8 cellular contexts compared by ENCODE assay signal in the genomic region with DNA sequence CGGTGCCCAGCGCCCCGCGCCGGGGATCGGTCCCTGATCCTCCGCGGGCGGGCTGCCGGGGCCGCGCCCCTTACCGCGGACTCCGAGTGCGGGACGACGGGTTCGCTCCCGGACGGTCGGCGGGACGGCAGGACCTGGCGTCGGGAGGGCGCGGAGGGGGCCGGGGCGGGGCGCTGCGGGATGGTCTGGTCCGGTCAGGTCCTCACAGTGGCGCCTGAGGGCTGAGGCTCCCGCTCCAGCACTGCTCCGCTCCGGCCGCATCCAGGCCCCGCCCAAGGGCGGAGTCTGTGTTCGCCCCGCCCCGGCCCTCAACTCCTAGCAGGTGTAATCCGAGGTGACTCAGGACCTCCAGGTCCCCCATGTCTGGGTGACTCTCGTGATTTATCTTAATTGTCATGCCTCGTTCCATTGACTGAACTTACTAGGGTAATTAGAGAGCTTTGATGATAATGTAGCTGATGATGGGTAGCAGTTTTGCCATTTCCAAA. TPM values are rescaled to one million over a fixed set of nuclear protein-coding genes. Genes with fewer than 3 reads are reported as not detected.
DNase-seq lines count a peak whose midpoint lies in the region; ATAC-seq and TF ChIP-seq lines count a peak whose summit lies in the region.

A gene with protein sequence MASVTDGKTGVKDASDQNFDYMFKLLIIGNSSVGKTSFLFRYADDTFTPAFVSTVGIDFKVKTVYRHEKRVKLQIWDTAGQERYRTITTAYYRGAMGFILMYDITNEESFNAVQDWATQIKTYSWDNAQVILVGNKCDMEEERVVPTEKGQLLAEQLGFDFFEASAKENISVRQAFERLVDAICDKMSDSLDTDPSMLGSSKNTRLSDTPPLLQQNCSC (minus strand): TSS at position 223 of the 488 bp plus-strand sequence. CDS start 13,583 bp downstream, outside the sequence.

- ATAC-seq in GM21360 (IDR thresholded peaks at IDR 0.05; ENCODE audit: unreplicated experiment) = peak; percentile 75
- ATAC-seq in gastrocnemius medialis = no peak
- ATAC-seq in HG02970 (IDR thresholded peaks at IDR 0.05; ENCODE audit: low FRiP score, unreplicated experiment) = no peak

- peak within 1 kb of the TSS; percentile 79 for H3K4me2 ChIP-seq in SK-N-SH

- no peak within 1 kb of the TSS for H3K27ac ChIP-seq in SK-N-SH (ENCODE audit: low read depth in 2 of 2, low read length in 1 of 2)
- H3K27ac ChIP-seq in right atrium auricular region = no peak within 1 kb of the TSS
- H3K27ac ChIP-seq in gastrocnemius medialis = no peak within 1 kb of the TSS

- no peak for TF ChIP-seq POLR2A in gastrocnemius medialis (IDR thresholded peaks at IDR 0.05)

- peaks cover 45 to 61% (median 56%) of the 10 kb centered on the region in 3 donors for H3K27me3 Mint-ChIP-seq in CD14-positive monocyte (ENCODE audit: low read depth in 3 of 3)
- peaks cover 24% of the 10 kb centered on the region for H3K27me3 Mint-ChIP-seq in activated naive CD8-positive, alpha-beta T cell

- peak within 1 kb of the TSS in 1 of 7 donors; percentile 30 for H3K27ac Mint-ChIP-seq in CD14-positive monocyte
- H3K27ac Mint-ChIP-seq in activated naive CD8-positive, alpha-beta T cell = peak within 1 kb of the TSS; percentile 2

- TF ChIP-seq EP300 in SK-N-SH (IDR thresholded peaks at IDR 0.05; ENCODE audit: borderline replicate concordance in 1 of 2, low read depth in 1 of 2, low read length in 1 of 2) = no peak

- no peak for TF ChIP-seq RAD21 in SK-N-SH (IDR thresholded peaks at IDR 0.05; ENCODE audit: low read length)

- no peaks in the 10 kb centered on the region for H3K27me3 ChIP-seq in SK-N-SH (ENCODE audit: insufficient read depth)
- peaks cover 6 to 13% of the 10 kb centered on the region in 2 donors for H3K27me3 ChIP-seq in right atrium auricular region
- H3K27me3 ChIP-seq in gastrocnemius medialis = peaks cover 38 to 42% (median 40%) of the 10 kb centered on the region in 3 donors

- H3K9me3 ChIP-seq in SK-N-SH (no peaks in the 10 kb centered on the region), right atrium auricular region (no peaks in the 10 kb centered on the region), gastrocnemius medialis (no peaks in the 10 kb centered on the region)

- H3K36me3 ChIP-seq in SK-N-SH (replicated peaks in 1 of 2; ENCODE audit: control insufficient read depth in 1 of 2, insufficient read depth in 2 of 2, low read length in 1 of 2) (peaks cover 0 to 7% of the 10 kb centered on the region in 2 experiments), right atrium auricular region (no peaks in the 10 kb centered on the region), gastrocnemius medialis (no peaks in the 10 kb centered on the region)

- intact Hi-C loops in CD14-positive monocyte (cut with micrococcal nuclease) = no loop called here
- intact Hi-C loops in gastrocnemius medialis (cut with DNase I; ENCODE audit: low total_unique reads) = no loop called here

- peak within 1 kb of the TSS; percentile 63 to 89 for H3K4me3 Mint-ChIP-seq in CD14-positive monocyte
- H3K4me3 Mint-ChIP-seq in activated naive CD8-positive, alpha-beta T cell = peak within 1 kb of the TSS; percentile 86

- peaks cover 51% of the 10 kb centered on the region for H3K79me2 ChIP-seq in SK-N-SH (ENCODE audit: insufficient read depth)

- peaks cover 0 to 4% of the 10 kb centered on the region in 2 donors for H3K36me3 Mint-ChIP-seq in CD14-positive monocyte
- no peaks in the 10 kb centered on the region for H3K36me3 Mint-ChIP-seq in activated naive CD8-positive, alpha-beta T cell

- POLR2A ChIA-PET in SK-N-SH (lab: Yijun Ruan, JAX) = no interaction called here

- DNase-seq in CD14-positive monocyte (ENCODE audit: low spot score) (no peak), KBM-7 (peak; percentile 63), SK-N-SH (peak; percentile 92), right atrium auricular region (ENCODE audit: low spot score) (no peak), gastrocnemius medialis (peak in 1 of 2 donors; percentile 12)

- H3K4me3 ChIP-seq in SK-N-SH (ENCODE audit: low read depth in 2 of 2, low read length in 1 of 2) (peak within 1 kb of the TSS; percentile 69 to 77), right atrium auricular region (peak within 1 kb of the TSS; percentile 32 to 47), gastrocnemius medialis (peak within 1 kb of the TSS in 3 of 4 donors; percentile 36 to 50 (median 37))

- peaks cover 7% of the 10 kb centered on the region for H3K4me1 Mint-ChIP-seq in CD14-positive monocyte
- H3K4me1 Mint-ChIP-seq in activated naive CD8-positive, alpha-beta T cell (ENCODE audit: low read depth) = peaks cover 12% of the 10 kb centered on the region

- CTCF ChIA-PET in SK-N-SH (lab: Yijun Ruan, JAX) = interaction anchor here (1.3 to 1.9 kb wide), 2 partner anchors 88 to 93 kb away, joined by 3 to 15 read pairs; no protein-coding TSS in a partner anchor

- peaks cover 9% of the 10 kb centered on the region for H3F3A ChIP-seq in SK-N-SH (replicated peaks; ENCODE audit: insufficient read depth)

- under 1% methylated on average over 26 of the region's 46 CpGs for WGBS in SK-N-SH (ENCODE audit: low lambda C conversion rate)

- TF ChIP-seq CTCF in CD14-positive monocyte (IDR thresholded peaks at IDR 0.05) (no peak), SK-N-SH (IDR thresholded peaks at IDR 0.05) (no peak), right atrium auricular region (IDR thresholded peaks at IDR 0.05) (no peak), gastrocnemius medialis (IDR thresholded peaks at IDR 0.05 in 4 of 5, conservative IDR thresholded peaks at IDR 0.05 in 1 of 5) (no peak)

- no peaks in the 10 kb centered on the region for H4K20me1 ChIP-seq in SK-N-SH (ENCODE audit: insufficient read depth)

- peak within 1 kb of the TSS; percentile 88 for H3K9ac ChIP-seq in SK-N-SH

- peaks cover 0 to 15% (median 8%) of the 10 kb centered on the region in 7 donors for H3K9me3 Mint-ChIP-seq in CD14-positive monocyte
- H3K9me3 Mint-ChIP-seq in activated naive CD8-positive, alpha-beta T cell (ENCODE audit: low read depth) = no peaks in the 10 kb centered on the region

- H3K4me1 ChIP-seq in SK-N-SH (ENCODE audit: control insufficient read depth in 1 of 2, insufficient read depth in 2 of 2, low read depth in 1 of 2, low read length in 1 of 2) (peaks cover 7 to 8% of the 10 kb centered on the region in 2 experiments; a peak in 2 of 4 replicates), right atrium auricular region (peaks cover 0 to 8% of the 10 kb centered on the region in 2 donors), gastrocnemius medialis (no peaks in the 10 kb centered on the region)

- no peaks in the 10 kb centered on the region for H3K9me2 ChIP-seq in SK-N-SH

- in situ Hi-C loops in KBM-7 (cut with MboI; ENCODE audit: low pct_unique_long_range_greater_than_20kb, low sequenced_read_pairs) (no loop called here), gastrocnemius medialis (cut with MboI; ENCODE audit: low sequenced_read_pairs in 4 of 4) (no loop called here)

- H2AFZ ChIP-seq in SK-N-SH (ENCODE audit: low read depth) = peak within 1 kb of the TSS; percentile 81; the same call in 1 of the 2 replicates

TF ChIP-seq in SK-N-SH, 30 proteins besides CTCF, POLR2A, EP300 and RAD21 (continues in another document):
- no peak for TF ChIP-seq YY1 (IDR thresholded peaks at IDR 0.05; ENCODE audit: low read depth)
- peak; percentile 51 for TF ChIP-seq POLR2AphosphoS5 (IDR thresholded peaks at IDR 0.05; ENCODE audit: low read depth, low read length)
- TF ChIP-seq MEF2A (IDR thresholded peaks at IDR 0.05; ENCODE audit: borderline replicate concordance, low read depth) = no peak
- TF ChIP-seq GATA2 (CRISPR knock-in tag; IDR thresholded peaks at IDR 0.05) = no peak
- TF ChIP-seq, protein P1, sequence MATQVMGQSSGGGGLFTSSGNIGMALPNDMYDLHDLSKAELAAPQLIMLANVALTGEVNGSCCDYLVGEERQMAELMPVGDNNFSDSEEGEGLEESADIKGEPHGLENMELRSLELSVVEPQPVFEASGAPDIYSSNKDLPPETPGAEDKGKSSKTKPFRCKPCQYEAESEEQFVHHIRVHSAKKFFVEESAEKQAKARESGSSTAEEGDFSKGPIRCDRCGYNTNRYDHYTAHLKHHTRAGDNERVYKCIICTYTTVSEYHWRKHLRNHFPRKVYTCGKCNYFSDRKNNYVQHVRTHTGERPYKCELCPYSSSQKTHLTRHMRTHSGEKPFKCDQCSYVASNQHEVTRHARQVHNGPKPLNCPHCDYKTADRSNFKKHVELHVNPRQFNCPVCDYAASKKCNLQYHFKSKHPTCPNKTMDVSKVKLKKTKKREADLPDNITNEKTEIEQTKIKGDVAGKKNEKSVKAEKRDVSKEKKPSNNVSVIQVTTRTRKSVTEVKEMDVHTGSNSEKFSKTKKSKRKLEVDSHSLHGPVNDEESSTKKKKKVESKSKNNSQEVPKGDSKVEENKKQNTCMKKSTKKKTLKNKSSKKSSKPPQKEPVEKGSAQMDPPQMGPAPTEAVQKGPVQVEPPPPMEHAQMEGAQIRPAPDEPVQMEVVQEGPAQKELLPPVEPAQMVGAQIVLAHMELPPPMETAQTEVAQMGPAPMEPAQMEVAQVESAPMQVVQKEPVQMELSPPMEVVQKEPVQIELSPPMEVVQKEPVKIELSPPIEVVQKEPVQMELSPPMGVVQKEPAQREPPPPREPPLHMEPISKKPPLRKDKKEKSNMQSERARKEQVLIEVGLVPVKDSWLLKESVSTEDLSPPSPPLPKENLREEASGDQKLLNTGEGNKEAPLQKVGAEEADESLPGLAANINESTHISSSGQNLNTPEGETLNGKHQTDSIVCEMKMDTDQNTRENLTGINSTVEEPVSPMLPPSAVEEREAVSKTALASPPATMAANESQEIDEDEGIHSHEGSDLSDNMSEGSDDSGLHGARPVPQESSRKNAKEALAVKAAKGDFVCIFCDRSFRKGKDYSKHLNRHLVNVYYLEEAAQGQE (IDR thresholded peaks at IDR 0.05; ENCODE audit: low read depth, low read length) = no peak
- peak; percentile 83 for TF ChIP-seq TAF1 (IDR thresholded peaks at IDR 0.05; ENCODE audit: borderline replicate concordance, low read depth, low read length)
- TF ChIP-seq FOXJ3 (CRISPR knock-in tag; IDR thresholded peaks at IDR 0.05) = no peak
- no peak for TF ChIP-seq NFIC (IDR thresholded peaks at IDR 0.05; ENCODE audit: borderline replicate concordance)
- TF ChIP-seq ELF1 (IDR thresholded peaks at IDR 0.05) = no peak
- TF ChIP-seq, protein P2, sequence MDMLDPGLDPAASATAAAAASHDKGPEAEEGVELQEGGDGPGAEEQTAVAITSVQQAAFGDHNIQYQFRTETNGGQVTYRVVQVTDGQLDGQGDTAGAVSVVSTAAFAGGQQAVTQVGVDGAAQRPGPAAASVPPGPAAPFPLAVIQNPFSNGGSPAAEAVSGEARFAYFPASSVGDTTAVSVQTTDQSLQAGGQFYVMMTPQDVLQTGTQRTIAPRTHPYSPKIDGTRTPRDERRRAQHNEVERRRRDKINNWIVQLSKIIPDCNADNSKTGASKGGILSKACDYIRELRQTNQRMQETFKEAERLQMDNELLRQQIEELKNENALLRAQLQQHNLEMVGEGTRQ (IDR thresholded peaks at IDR 0.05; ENCODE audit: borderline replicate concordance, low read depth, low read length) = no peak

RNA-seq across cellular contexts. Expression of the gene that starts here (rescaled TPM):
- polyA plus RNA-seq in CD14-positive monocyte = not detected
- polyA plus RNA-seq in SK-N-SH (2012; rRNA removed) = 10.2 and 12.4 TPM in 2 replicates
- polyA plus RNA-seq in SK-N-SH (2012; cell fraction: cytosol; rRNA removed) = 11.4 and 12.8 TPM in 2 replicates
- 9.2 and 15.1 TPM in 2 replicates for polyA plus RNA-seq in SK-N-SH (2012; cell fraction: nucleus; rRNA removed)
- under 1 TPM in 1 of 2 donors, not detected in 1; 0.04 TPM for total RNA-seq in right atrium auricular region
- total RNA-seq in gastrocnemius medialis = under 1 TPM in 2 of 4 donors, not detected in 2; 0.02 to 0.04 TPM

Comparison
In these comparisons a context has a peak if more than half of its experiments do, and no peak if none do; other contexts are left out.
1. RNA of the gene that starts here (polyA plus RNA-seq): 9.2 to 15.1 TPM in SK-N-SH; not detected in CD14-positive monocyte; every median in the first group is over 10 times any median in the second.
2. DNase-seq: peak in KBM-7 (single experiment) and SK-N-SH (single experiment); none in CD14-positive monocyte (single experiment) and right atrium auricular region (single experiment).
3. Peak in every context shown above with its lines, with median percentiles within 50 percentile points of each other: H3K4me3 ChIP-seq.